8 cellular contexts compared by ENCODE assay signal in the genomic region with DNA sequence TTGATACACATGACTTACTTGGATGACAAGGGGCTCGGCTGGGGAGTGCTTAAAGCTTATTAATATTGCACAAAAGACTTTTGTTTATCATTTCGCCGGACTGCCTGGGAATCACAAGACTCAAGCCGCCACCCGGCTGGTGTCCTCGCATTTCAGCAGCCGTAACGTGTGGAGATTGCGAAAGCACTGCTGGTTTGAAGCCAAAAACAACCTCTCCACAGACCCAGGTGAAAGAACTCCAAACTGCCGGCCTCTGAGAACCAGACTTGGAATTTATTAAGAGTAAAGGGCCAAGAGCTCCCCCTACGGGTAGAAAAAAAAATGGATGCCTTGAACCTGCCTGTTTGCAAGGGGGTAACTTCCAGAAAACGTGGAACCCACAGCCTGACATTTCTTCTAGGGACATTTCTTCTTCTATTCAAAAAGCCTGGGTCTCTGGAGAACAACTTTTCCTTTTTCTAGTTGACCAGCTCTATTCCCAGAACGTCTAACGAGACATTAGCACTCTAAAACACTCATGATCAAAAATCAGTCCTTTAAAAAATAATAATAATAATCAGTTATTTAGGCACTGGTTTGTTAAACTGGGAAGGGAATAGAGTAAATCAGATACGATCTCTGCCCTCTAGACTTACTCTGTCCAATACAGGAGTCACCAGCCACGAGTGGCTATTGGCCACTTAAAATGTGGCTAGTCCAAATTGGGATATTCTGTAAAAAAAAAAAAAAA.
DNase-seq lines count a peak whose midpoint lies in the region; ATAC-seq lines count a peak whose summit lies in the region.

No MANE protein-coding gene starts in this region.

- DNase-seq in CD1c-positive myeloid dendritic cell (ENCODE audit: extremely low spot score), result peak; percentile 50
- DNase-seq in NCI-H1417 treated with DMSO at 0.1 percent for 48 hours (lab: John Stamatoyannopoulos, UW), result peak; percentile 88
- peak; percentile 39 for DNase-seq in SKM-1 treated with dmso at 0.1 percent for 144 hours (lab: John Stamatoyannopoulos, UW; ENCODE audit: unreplicated experiment)
- peak; percentile 77 to 93 for DNase-seq in dermis microvascular lymphatic vessel endothelial cell (ENCODE audit: low read depth in 2 of 2)
- peak; percentile 93 for DNase-seq in left lobe of liver (ENCODE audit: low spot score)
- peak; percentile 54 for DNase-seq in stimulated activated CD8-positive, alpha-beta memory T cell treated with anti-CD3 and anti-CD28 coated beads, Interleukin-4, amount 100 ng/mL, for 48 hours
- DNase-seq in GDM1 (lab: John Stamatoyannopoulos, UW), result no peak

- ATAC-seq in GM21390 (IDR thresholded peaks at IDR 0.05; ENCODE audit: unreplicated experiment) (peak; percentile 73), left lobe of liver (peak; percentile 98)
